Comparison of ENCODE assay signal across 14 cellular contexts in genomic region chr6:17820055-17820454, GRCh38.
DNase-seq lines count a peak whose midpoint lies in the region; ATAC-seq, FAIRE-seq and TF ChIP-seq lines count a peak whose summit lies in the region.
"Had no signal": no experiment of that assay in that cellular context is flagged by ENCODE, and none has a peak within 500 bp of the region (broad histone marks: within the 10 kb centered on the region; RNA-seq: fewer than 3 reads in every experiment).

No MANE protein-coding gene starts in this region.

- no peaks in the 10 kb centered on the region for H4K20me1 ChIP-seq in astrocyte (ENCODE audit: insufficient read depth, low read length)

- intact Hi-C loops in psoas muscle (cut with DNase I), result no loop called here

- no peak for FAIRE-seq in astrocyte (lab: Jason Lieb, UNC)

- H3K27me3 ChIP-seq in astrocyte (ENCODE audit: insufficient read depth, low read length) (no peaks in the 10 kb centered on the region), psoas muscle (ENCODE audit: insufficient read depth in 3 of 3, low read length in 2 of 3) (no peaks in the 10 kb centered on the region)
- H3K27me3 ChIP-seq: hepatocyte had no signal

- H3K4me3 ChIP-seq in NB4 (ENCODE audit: low read depth, low read length) (no peak overlapping the region), astrocyte (ENCODE audit: insufficient read depth, low read depth, low read length) (no peak overlapping the region), psoas muscle (no peak overlapping the region)
- H3K4me3 ChIP-seq: hepatocyte, skin epidermis had no signal

- H3K4me3 Mint-ChIP-seq in astrocyte (ENCODE audit: unreplicated experiment), result no peak overlapping the region
- H3K4me3 Mint-ChIP-seq: T-helper 2 cell treated with Interferon-gamma antibody and Interleukin-4, amounts not matched to agents 5 μg/mL and 100 μg/mL, for 36 hours had no signal

- H3K4me1 ChIP-seq in astrocyte (ENCODE audit: insufficient read depth, low read length) (no peaks in the 10 kb centered on the region), psoas muscle (peaks cover 8% of the 10 kb centered on the region)

- 71 to 81% (median 74%) methylated on average over 7 of the region's 7 CpGs for WGBS in psoas muscle, 3 donors

- no peak overlapping the region for H3K4me2 ChIP-seq in astrocyte (ENCODE audit: low read length)
- H3K4me2 ChIP-seq: hepatocyte had no signal

- no peaks in the 10 kb centered on the region for H3K79me2 ChIP-seq in astrocyte (ENCODE audit: insufficient read depth, low read length)
- H3K79me2 ChIP-seq: hepatocyte had no signal

- H3K9ac ChIP-seq in astrocyte (ENCODE audit: low read length), result no peak overlapping the region

- peaks cover 10% of the 10 kb centered on the region for H3K36me3 ChIP-seq in astrocyte (ENCODE audit: insufficient read depth, low read length)
- peaks cover 0 to 65% of the 10 kb centered on the region in 2 donors for H3K36me3 ChIP-seq in psoas muscle (ENCODE audit: insufficient read depth in 1 of 2, low read depth in 1 of 2)

- ATAC-seq in psoas muscle (peak; percentile 88 to 94 (median 94)), GM21723 (IDR thresholded peaks at IDR 0.05; ENCODE audit: unreplicated experiment) (no peak)

- peaks cover 4% of the 10 kb centered on the region for H3K36me3 Mint-ChIP-seq in astrocyte (ENCODE audit: low read depth, unreplicated experiment)

- no peak for TF ChIP-seq POLR2A in NB4 (IDR thresholded peaks at IDR 0.05; ENCODE audit: extremely low read depth, insufficient read length)

- TF ChIP-seq CTCF in NB4 (IDR thresholded peaks at IDR 0.05; ENCODE audit: low read depth, low read length), result no peak
- TF ChIP-seq CTCF in astrocyte (IDR thresholded peaks at IDR 0.05; ENCODE audit: insufficient read depth, low read depth, low read length), result peak; percentile 7
- TF ChIP-seq CTCF in psoas muscle (IDR thresholded peaks at IDR 0.05), result no peak

- no peak overlapping the region for H2AFZ ChIP-seq in astrocyte (ENCODE audit: low read depth, low read length)
- H2AFZ ChIP-seq: hepatocyte had no signal

- no peaks in the 10 kb centered on the region for H3K9me3 Mint-ChIP-seq in astrocyte (ENCODE audit: unreplicated experiment)
- H3K9me3 Mint-ChIP-seq: T-helper 2 cell treated with Interferon-gamma antibody and Interleukin-4, amounts not matched to agents 5 μg/mL and 100 μg/mL, for 36 hours had no signal

- H3K9me3 ChIP-seq in astrocyte (ENCODE audit: insufficient read depth, low read depth, low read length) (no peaks in the 10 kb centered on the region), psoas muscle (no peaks in the 10 kb centered on the region)

- H3K27ac Mint-ChIP-seq in astrocyte (ENCODE audit: unreplicated experiment), result peak overlapping the region; percentile 4
- H3K27ac Mint-ChIP-seq: T-helper 2 cell treated with Interferon-gamma antibody and Interleukin-4, amounts not matched to agents 5 μg/mL and 100 μg/mL, for 36 hours had no signal

- H3K4me1 Mint-ChIP-seq in astrocyte (ENCODE audit: low read depth, unreplicated experiment), result peaks cover 13% of the 10 kb centered on the region

- DNase-seq in NCI-H2171 treated with DMSO at 0.1 percent for 48 hours (lab: John Stamatoyannopoulos, UW) (peak; percentile 31), NCI-H2171 (lab: John Stamatoyannopoulos, UW) (no peak), NB4 (ENCODE audit: low read depth) (peak; percentile 15), astrocyte (ENCODE audit: low read depth) (no peak), psoas muscle (no peak), GM19238 (ENCODE audit: insufficient read length, low spot score) (no peak)
- DNase-seq in activated CD4-positive, alpha-beta T cell treated with anti-CD3 and anti-CD28 coated beads for 48 hours, result no peak
- DNase-seq: activated CD8-positive, alpha-beta memory T cell treated with anti-CD3 and anti-CD28 coated beads, Interleukin-2, amount 50 U/mL, for 4 hours; effector CD8-positive, alpha-beta T cell; NK-92 treated with Interleukin-12 subunit alpha and Interleukin-12 subunit beta, amount 100 ng/mL, for 24 hours had no signal

- H3K27me3 Mint-ChIP-seq in astrocyte (ENCODE audit: low read depth, unreplicated experiment), result no peaks in the 10 kb centered on the region

- H3K27ac ChIP-seq in astrocyte (ENCODE audit: low read depth, low read length), result no peak overlapping the region
- peak overlapping the region; percentile 43 for H3K27ac ChIP-seq in psoas muscle
- H3K27ac ChIP-seq: hepatocyte, skin epidermis had no signal

Comparison
In these comparisons a context has a peak if more than half of its experiments do, and no peak if none do; other contexts are left out.
1. DNase-seq: peak in NCI-H2171 treated with DMSO at 0.1 percent for 48 hours (single experiment) and NB4 (single experiment); none in NCI-H2171 (single experiment), astrocyte (single experiment), psoas muscle (0 of 2), activated CD4-positive, alpha-beta T cell treated with anti-CD3 and anti-CD28 coated beads for 48 hours (single experiment) and GM19238 (single experiment).